Comparison of ENCODE assay signal across 8 cellular contexts in the genomic region with DNA sequence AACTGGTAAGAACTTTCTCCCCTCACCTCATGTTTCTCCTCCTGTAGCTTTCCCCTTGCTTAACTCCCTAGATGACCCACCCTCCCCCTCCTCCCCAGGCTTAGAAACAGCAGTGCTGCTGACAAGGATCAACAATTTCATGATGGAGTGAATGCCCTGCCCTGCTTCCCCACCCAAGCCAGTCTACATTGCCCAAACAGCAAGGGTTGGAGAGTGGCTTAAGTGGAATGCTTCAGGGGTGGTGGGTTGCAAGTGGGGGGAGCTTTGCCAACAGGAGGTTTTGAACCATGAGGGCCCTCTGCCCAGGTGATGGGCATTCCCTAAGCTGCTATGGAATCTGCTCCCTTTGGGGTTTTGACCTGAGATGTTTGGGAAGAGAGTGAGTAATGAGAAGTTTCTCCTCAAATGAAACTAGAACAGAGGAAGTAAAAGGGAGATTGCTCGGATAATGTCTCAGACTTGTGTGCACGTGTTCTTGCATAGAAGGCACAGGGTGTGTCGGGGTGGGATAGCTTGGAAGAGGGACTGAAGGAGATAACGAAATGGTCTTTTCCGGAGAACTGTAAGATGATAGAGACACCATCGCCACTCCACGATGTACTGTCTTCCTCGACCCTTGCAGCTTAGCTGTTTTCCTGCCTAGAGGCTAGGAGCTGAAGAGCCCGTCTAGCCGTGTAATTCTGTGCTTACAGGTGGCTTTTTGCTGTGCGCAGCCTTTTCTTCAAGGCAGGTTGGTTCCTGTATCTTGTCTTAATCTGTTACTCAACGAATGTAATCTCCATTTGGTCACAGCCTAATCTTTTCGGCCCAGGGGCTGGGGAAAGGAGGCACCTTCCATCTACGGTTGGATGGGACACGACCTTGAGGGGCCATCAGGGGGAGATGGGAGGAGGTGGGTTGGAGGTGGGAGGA. TPM values are rescaled to one million over a fixed set of nuclear protein-coding genes. Genes with fewer than 3 reads are reported as not detected.
DNase-seq lines count a peak whose midpoint lies in the region; ATAC-seq and TF ChIP-seq lines count a peak whose summit lies in the region.

No MANE protein-coding gene starts in this region.

- H3K27ac ChIP-seq in DND-41 (ENCODE audit: low read length) (no peak overlapping the region), dorsolateral prefrontal cortex (peak overlapping the region in 46 of 59 donors; percentile 18 to 89 (median 81)), neutrophil (no peak overlapping the region)

- intact Hi-C loops in dorsolateral prefrontal cortex (cut with DNase I) = loop anchor here (5.0 to 10.0 kb wide), 2 partner anchors 298 to 301 kb away; partner anchors contain the start of gene IGBP1 (in 2 of the 2)

- no peaks in the 10 kb centered on the region for H3K9me3 ChIP-seq in DND-41 (ENCODE audit: insufficient read depth, low read length, severe bottlenecking)
- no peaks in the 10 kb centered on the region for H3K9me3 ChIP-seq in neutrophil

- H4K20me1 ChIP-seq in DND-41 (ENCODE audit: insufficient read depth, low read length) = no peaks in the 10 kb centered on the region

- H3K79me2 ChIP-seq in DND-41 (ENCODE audit: insufficient read depth, low read length) = no peaks in the 10 kb centered on the region

- H2AFZ ChIP-seq in DND-41 (ENCODE audit: low read depth, low read length) = no peak overlapping the region

- no peak for ATAC-seq in DND-41 (ENCODE audit: insufficient read depth, low read depth)
- ATAC-seq in HG02588 (IDR thresholded peaks at IDR 0.05; ENCODE audit: unreplicated experiment) = no peak

- no peak overlapping the region for H3K9ac ChIP-seq in DND-41 (ENCODE audit: low read depth, low read length)

- DNase-seq in DND-41 (no peak), MV-4-11 (lab: John Stamatoyannopoulos, UW) (peak; percentile 28), dorsolateral prefrontal cortex (no peak), DMS 273 treated with DMSO at 0.1 percent for 48 hours (lab: John Stamatoyannopoulos, UW) (no peak)
- DNase-seq in stimulated activated CD4-positive, alpha-beta T cell treated with anti-CD3 and anti-CD28 coated beads, Interleukin-4, amount 100 ng/mL, for 24 hours = no peak
- DNase-seq in stimulated activated CD4-positive, alpha-beta T cell treated with anti-CD3 and anti-CD28 coated beads, Interleukin-15, amount 100 ng/mL, for 24 hours = no peak

- H3K36me3 ChIP-seq in DND-41 (ENCODE audit: insufficient read depth, low read length) = no peaks in the 10 kb centered on the region
- H3K36me3 ChIP-seq in neutrophil = no peaks in the 10 kb centered on the region

- H3K4me3 ChIP-seq in DND-41 (ENCODE audit: low read depth in 1 of 2, low read length in 2 of 2) = no peak overlapping the region
- peak overlapping the region; percentile 39 to 81 (median 67) for H3K4me3 ChIP-seq in dorsolateral prefrontal cortex
- peak overlapping the region; percentile 65 to 70 for H3K4me3 ChIP-seq in neutrophil (ENCODE audit: low read depth in 1 of 2, low read length in 1 of 2)

- TF ChIP-seq CTCF in DND-41 (IDR thresholded peaks at IDR 0.05; ENCODE audit: borderline replicate concordance, extremely low read depth, low read length, poor library complexity, severe bottlenecking) (no peak), dorsolateral prefrontal cortex (IDR thresholded peaks at IDR 0.05 in 54 of 56, conservative IDR thresholded peaks at IDR 0.05 in 2 of 56; ENCODE audit: low read depth in 1 of 56, partially characterized antibody in 56 of 56) (no peak), neutrophil (IDR thresholded peaks at IDR 0.05) (no peak)

- H3K4me1 ChIP-seq in DND-41 (ENCODE audit: insufficient read depth, low read length) = peaks cover 5% of the 10 kb centered on the region; the same call in 1 of the 2 replicates
- H3K4me1 ChIP-seq in neutrophil (ENCODE audit: control insufficient read depth in 1 of 2, insufficient read depth in 1 of 2, low read depth in 1 of 2, low read length in 1 of 2) = peaks cover 0 to 6% of the 10 kb centered on the region in 2 experiments

- H3K27me3 ChIP-seq in DND-41 (ENCODE audit: insufficient read depth, low read length, poor library complexity) (peaks cover 7% of the 10 kb centered on the region), dorsolateral prefrontal cortex (peaks cover 0 to 85% (median 21%) of the 10 kb centered on the region in 45 donors), neutrophil (peaks cover 51% of the 10 kb centered on the region)

- H3K4me2 ChIP-seq in DND-41 (ENCODE audit: insufficient read depth, low read length) = 0 out of 2 replicates have a peak overlapping the region, but pooled peaks have one; percentile 56

RNA-seq across cellular contexts. Expression of gene GDPD2, which starts 10.1 kb away (rescaled TPM):
- total RNA-seq in dorsolateral prefrontal cortex = 10 to 100 TPM in 12 of 120 experiments, 1 to 10 TPM in 107, under 1 TPM in 1; 0.74 to 14.8 (median 6.0) TPM

RNA-seq across cellular contexts. Expression of gene DLG3, which starts 11.4 kb away (rescaled TPM):
- 10 to 100 TPM; 14.3 to 83.4 (median 53.5) TPM for total RNA-seq in dorsolateral prefrontal cortex

Comparison
In these comparisons a context has a peak if more than half of its experiments do, and no peak if none do; other contexts are left out.
1. H3K27ac ChIP-seq: peak in dorsolateral prefrontal cortex (46 of 59); none in DND-41 (single experiment) and neutrophil (single experiment).
2. H3K4me3 ChIP-seq: peak in dorsolateral prefrontal cortex (59 of 59) and neutrophil (2 of 2); none in DND-41 (0 of 2).